22 cellular contexts compared by ENCODE assay signal in the genomic region with DNA sequence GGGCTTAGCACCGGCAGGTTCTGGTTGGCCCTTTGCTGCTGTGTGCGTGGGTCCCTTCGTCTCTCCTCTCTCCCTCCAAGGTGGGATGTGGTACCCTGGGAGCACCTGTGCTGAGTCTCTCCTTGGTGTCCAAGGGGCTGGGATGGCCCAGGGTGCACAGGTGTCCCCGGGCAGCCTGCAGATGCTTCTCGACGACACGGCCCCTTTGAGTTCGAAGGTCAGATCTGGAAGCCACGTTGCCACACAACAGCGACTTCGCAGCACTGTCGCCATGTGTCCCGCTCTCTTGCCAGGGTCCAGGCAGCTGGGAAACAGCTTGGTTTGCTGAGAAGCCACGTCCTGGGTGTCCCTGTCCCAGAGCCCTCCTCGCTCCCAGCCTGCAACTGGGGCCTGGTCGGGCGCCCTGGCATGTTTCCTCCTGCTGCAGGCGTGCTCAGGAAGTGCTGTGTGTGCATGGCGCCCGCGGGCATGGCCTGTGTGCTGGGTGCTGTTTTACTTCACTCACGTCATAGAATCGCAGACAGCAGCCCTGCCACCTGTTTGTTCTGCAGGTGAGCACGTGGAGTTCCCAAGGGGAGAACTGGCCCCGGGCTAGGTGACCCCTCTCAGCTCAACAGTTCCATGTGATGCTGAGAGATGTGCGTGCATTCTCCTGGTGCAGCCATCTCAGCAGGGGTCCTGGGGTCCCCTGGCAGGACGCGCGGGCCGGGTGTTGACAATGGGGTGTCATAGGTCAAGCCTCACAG.
A peak's percentile ranks its signal among the peaks of the same experiment; 100 is the strongest.
DNase-seq lines count a peak whose midpoint lies in the region; ATAC-seq and TF ChIP-seq lines count a peak whose summit lies in the region.
"Had no signal": no experiment of that assay in that cellular context is flagged by ENCODE, and none has a peak within 500 bp of the region (broad histone marks: within the 10 kb centered on the region; RNA-seq: fewer than 3 reads in every experiment).

No MANE protein-coding gene starts in this region.

- POLR2A ChIA-PET in RWPE1 (lab: Yijun Ruan, JAX; ENCODE audit: low non-redundant PET) = no interaction called here

- ATAC-seq in Right ventricle myocardium superior (ENCODE audit: poor library complexity) (no peak), heart right ventricle (no peak), aorta (ENCODE audit: low FRiP score) (no peak), HG03571 (IDR thresholded peaks at IDR 0.05; ENCODE audit: unreplicated experiment) (no peak)
- ATAC-seq: CD8-positive, alpha-beta T cell; K562 had no signal

- intact Hi-C loops in Right ventricle myocardium superior (cut with DNase I) = no loop called here
- intact Hi-C loops in heart right ventricle (cut with DNase I) = no loop called here
- intact Hi-C loops in aorta (cut with DNase I) = no loop called here

- no peaks in the 10 kb centered on the region for H3K27me3 Mint-ChIP-seq in endodermal cell (ENCODE audit: insufficient read depth)

- H3K9me3 ChIP-seq in heart right ventricle (no peaks in the 10 kb centered on the region), endodermal cell (ENCODE audit: control insufficient read depth, low read length) (no peaks in the 10 kb centered on the region), aorta (ENCODE audit: control insufficient read depth, low read length) (no peaks in the 10 kb centered on the region)
- H3K9me3 ChIP-seq: MG63 had no signal

- no peak overlapping the region for H3K9ac ChIP-seq in endodermal cell (ENCODE audit: extremely low read depth, low read length, poor library complexity, severe bottlenecking)
- H3K9ac ChIP-seq: GM23248 had no signal

- WGBS in heart right ventricle, 2 donors = 88 to 89% methylated on average over 30 of the region's 30 CpGs
- 93 to 95% methylated on average over 30 of the region's 30 CpGs for WGBS in endodermal cell (ENCODE audit: insufficient coverage in 1 of 2, insufficient read length in 1 of 2), 2 experiments
- WGBS in aorta, 2 donors = 87 to 90% methylated on average over 30 of the region's 30 CpGs

- H3K27ac ChIP-seq in heart right ventricle = no peak overlapping the region
- 0 out of 2 replicates have a peak overlapping the region, but pooled peaks have one; percentile 2 for H3K27ac ChIP-seq in RWPE1
- H3K27ac ChIP-seq in endodermal cell (ENCODE audit: low read depth, low read length) = no peak overlapping the region
- H3K27ac ChIP-seq in aorta (ENCODE audit: low read depth in 1 of 2, low read length in 2 of 2) = no peak overlapping the region
- H3K27ac ChIP-seq: GM23248, SK-N-MC had no signal

- DNase-seq in Right ventricle myocardium superior (peak; percentile 40), heart right ventricle (no peak), RWPE1 (ENCODE audit: low spot score) (no peak), endodermal cell (no peak), aorta (peak; percentile 33 to 57), epidermal melanocyte (ENCODE audit: insufficient read length, low spot score) (no peak)
- DNase-seq: AML-193; C1 segment of cervical spinal cord; CD8-positive, alpha-beta T cell; DMS153; GM23248; MG63; NCI-H1417; NCI-H1694 treated with DMSO at 0.1 percent for 48 hours; NCI-H2081 treated with DMSO at 0.1 percent for 48 hours; NCI-H2171 treated with DMSO at 0.1 percent for 48 hours; NCI-H446; NCI-H526; SHP77 treated with DMSO at 0.1 percent for 48 hours had no signal

- no peaks in the 10 kb centered on the region for H3K27me3 ChIP-seq in heart right ventricle
- H3K27me3 ChIP-seq in endodermal cell (ENCODE audit: control insufficient read depth, insufficient read depth, low read length, poor library complexity, severe bottlenecking) = no peaks in the 10 kb centered on the region
- H3K27me3 ChIP-seq in aorta (ENCODE audit: control insufficient read depth in 1 of 2, insufficient read depth in 2 of 2, low read length in 1 of 2) = no peaks in the 10 kb centered on the region
- H3K27me3 ChIP-seq: MG63 had no signal

- CTCF ChIA-PET in RWPE1 (lab: Yijun Ruan, JAX) = interaction anchor here (1.1 kb wide), 1 partner anchor 9 kb away, joined by 4 read pairs; no protein-coding TSS in a partner anchor

- peak overlapping the region; percentile 26 for H3K27ac Mint-ChIP-seq in endodermal cell
- H3K27ac Mint-ChIP-seq: CD8-positive, alpha-beta T cell had no signal

- H3K4me1 Mint-ChIP-seq in endodermal cell = peaks cover 7% of the 10 kb centered on the region

- TF ChIP-seq CTCF in heart right ventricle (IDR thresholded peaks at IDR 0.05) (no peak), RWPE1 (conservative IDR thresholded peaks at IDR 0.05; ENCODE audit: low read depth) (no peak), endodermal cell (conservative IDR thresholded peaks at IDR 0.05) (no peak)

- H3K4me1 ChIP-seq in heart right ventricle (peaks cover 6 to 32% (median 18%) of the 10 kb centered on the region in 9 donors), endodermal cell (ENCODE audit: control insufficient read depth, insufficient read depth, low read length) (peaks cover 3% of the 10 kb centered on the region), aorta (ENCODE audit: control insufficient read depth in 1 of 2, insufficient read depth in 2 of 2, low read length in 2 of 2) (no peaks in the 10 kb centered on the region)

- no peak overlapping the region for H3K4me3 Mint-ChIP-seq in endodermal cell
- H3K4me3 Mint-ChIP-seq: CD8-positive, alpha-beta T cell had no signal

- H3K36me3 ChIP-seq in heart right ventricle (peaks cover 0 to 90% (median 17%) of the 10 kb centered on the region in 9 donors), endodermal cell (ENCODE audit: control insufficient read depth, insufficient read depth, low read length) (peaks cover 45% of the 10 kb centered on the region), aorta (ENCODE audit: control insufficient read depth in 1 of 2, insufficient read depth in 2 of 2, low read length in 1 of 2) (peaks cover 0 to 8% of the 10 kb centered on the region in 2 donors)
- H3K36me3 ChIP-seq: MG63 had no signal

- peaks cover 53% of the 10 kb centered on the region for H3K36me3 Mint-ChIP-seq in endodermal cell (ENCODE audit: low read depth)

- H3K9me3 Mint-ChIP-seq in endodermal cell = no peaks in the 10 kb centered on the region
- H3K9me3 Mint-ChIP-seq: CD8-positive, alpha-beta T cell had no signal

- H3K4me3 ChIP-seq in heart right ventricle (no peak overlapping the region), endodermal cell (ENCODE audit: low read length) (no peak overlapping the region), aorta (ENCODE audit: low read length in 2 of 2) (no peak overlapping the region)
- H3K4me3 ChIP-seq: GM23248, K562, MG63, SK-N-MC had no signal

Comparison
In these comparisons a context has a peak if more than half of its experiments do, and no peak if none do; other contexts are left out.
1. DNase-seq: peak in Right ventricle myocardium superior (single experiment) and aorta (2 of 2); none in heart right ventricle (0 of 2), RWPE1 (single experiment), endodermal cell (single experiment) and epidermal melanocyte (single experiment).